ENCODE assay signal across 11 cellular contexts in genomic region chr17:48554412-48555090, GRCh38. TPM values are rescaled to one million over a fixed set of nuclear protein-coding genes. Genes with fewer than 3 reads are reported as not detected.
DNase-seq lines count a peak whose midpoint lies in the region; ATAC-seq and TF ChIP-seq lines count a peak whose summit lies in the region.
"Had no signal": no experiment of that assay in that cellular context is flagged by ENCODE, and none has a peak within 500 bp of the region (broad histone marks: within the 10 kb centered on the region; RNA-seq: fewer than 3 reads in every experiment).

No MANE protein-coding gene starts in this region.

- in situ Hi-C loops in Panc1 (cut with HindIII; ENCODE audit: low pct_unique_long_range_greater_than_20kb, low sequenced_read_pairs), result loop anchor here (5.0 kb wide), 1 partner anchor 63 kb away; the partner anchor contains the start of gene HOXB8

- CTCF ChIA-PET in Calu3 (lab: Charles Lee) (interaction anchor here (0.6 to 1.5 kb wide), 5 partner anchors 8 to 289 kb away, joined by 4 to 6 read pairs (median 5); no protein-coding TSS in a partner anchor), Panc1 (lab: Charles Lee) (interaction anchor here (0.6 to 1.0 kb wide), 2 partner anchors 34 to 221 kb away, joined by 3 to 4 read pairs; no protein-coding TSS in a partner anchor)

- POLR2A ChIA-PET in Panc1 (lab: Charles Lee), result interaction anchor here (0.6 kb wide), 1 partner anchor 12 kb away, joined by 3 read pairs; no protein-coding TSS in a partner anchor

- intact Hi-C loops in Calu3 (cut with micrococcal nuclease; ENCODE audit: unreplicated experiment) (no loop called here), Panc1 (cut with micrococcal nuclease; ENCODE audit: unreplicated experiment) (loop anchor here (2.0 kb wide), 1 partner anchor 64 kb away; no protein-coding TSS in a partner anchor), esophagus squamous epithelium (cut with DNase I) (no loop called here)

- H3K27ac ChIP-seq in Panc1 (ENCODE audit: low read length) (peak overlapping the region; percentile 99), esophagus squamous epithelium (peak overlapping the region; percentile 89 to 95 (median 92))

- H3K9me3 Mint-ChIP-seq in Calu3 (ENCODE audit: low read depth, unreplicated experiment) (no peaks in the 10 kb centered on the region), nephron (no peaks in the 10 kb centered on the region)

- DNase-seq in Calu3, result no peak
- DNase-seq in Panc1 (ENCODE audit: low read depth, low spot score), result no peak
- no peak for DNase-seq in esophagus squamous epithelium (lab: John Stamatoyannopoulos, UW)
- no peak for DNase-seq in HUDEP-2 (lab: John Stamatoyannopoulos, UW; ENCODE audit: unreplicated experiment in 76 of 76)
- no peak for DNase-seq in HuH-7.5 (ENCODE audit: low spot score)
- DNase-seq: effector CD4-positive, alpha-beta T cell; T-helper 9 cell had no signal

- TF ChIP-seq CTCF in Calu3 (IDR thresholded peaks at IDR 0.05; ENCODE audit: unreplicated experiment), result no peak
- TF ChIP-seq CTCF in Panc1 (IDR thresholded peaks at IDR 0.05), result no peak
- TF ChIP-seq CTCF in esophagus squamous epithelium (IDR thresholded peaks at IDR 0.05), result no peak
- no peak for TF ChIP-seq CTCF in nephron (IDR thresholded peaks at IDR 0.05; ENCODE audit: unreplicated experiment in 3 of 3)

- peaks cover 80% of the 10 kb centered on the region for H3K4me1 ChIP-seq in Panc1 (ENCODE audit: control insufficient read depth, insufficient read depth, low read length)
- peaks cover 19 to 100% (median 67%) of the 10 kb centered on the region in 3 donors for H3K4me1 ChIP-seq in esophagus squamous epithelium

- H3K27me3 ChIP-seq in Panc1 (ENCODE audit: control insufficient read depth, insufficient read depth, low read length) (no peaks in the 10 kb centered on the region), esophagus squamous epithelium (peaks cover 0 to 79% (median 0%) of the 10 kb centered on the region in 4 donors)

- peak overlapping the region; percentile 64 for H3K4me3 Mint-ChIP-seq in Calu3 (ENCODE audit: low read depth, unreplicated experiment)
- peak overlapping the region; percentile 76 to 88 (median 83) for H3K4me3 Mint-ChIP-seq in nephron

- ATAC-seq in Panc1, result peak; percentile 13
- ATAC-seq in GM18520 (IDR thresholded peaks at IDR 0.05; ENCODE audit: unreplicated experiment), result no peak
- no peak for ATAC-seq in HG03439 (IDR thresholded peaks at IDR 0.05; ENCODE audit: unreplicated experiment)
- ATAC-seq: HCT116 had no signal

- no peaks in the 10 kb centered on the region for H3K9me3 ChIP-seq in Panc1 (ENCODE audit: control insufficient read depth, insufficient read depth, low read depth, low read length)
- no peaks in the 10 kb centered on the region for H3K9me3 ChIP-seq in esophagus squamous epithelium

- peaks cover 91% of the 10 kb centered on the region for H3K36me3 Mint-ChIP-seq in Calu3 (ENCODE audit: insufficient read depth, unreplicated experiment)
- H3K36me3 Mint-ChIP-seq in nephron (ENCODE audit: low read depth), result peaks cover 29% of the 10 kb centered on the region

- H3K4me3 ChIP-seq in Panc1 (ENCODE audit: low read depth in 2 of 2, low read length in 2 of 2) (peak overlapping the region; percentile 52 to 61), esophagus squamous epithelium (peak overlapping the region; percentile 25 to 63 (median 46))

- peak overlapping the region; percentile 47 for H3K27ac Mint-ChIP-seq in Calu3 (ENCODE audit: unreplicated experiment)
- peak overlapping the region; percentile 97 to 100 (median 99) for H3K27ac Mint-ChIP-seq in nephron

- H3K36me3 ChIP-seq in Panc1 (ENCODE audit: control insufficient read depth, insufficient read depth, low read length), result peaks cover 16% of the 10 kb centered on the region
- H3K36me3 ChIP-seq in esophagus squamous epithelium, result peaks cover 0 to 25% (median 6%) of the 10 kb centered on the region in 3 donors

- 47 to 55% methylated on average over 24 to 34 of the region's 41 CpGs for WGBS in esophagus squamous epithelium, 2 donors

- TF ChIP-seq POLR2A in esophagus squamous epithelium (IDR thresholded peaks at IDR 0.05), result no peak

- H3K4me1 Mint-ChIP-seq in Calu3 (ENCODE audit: low read depth, unreplicated experiment) (peaks cover 56% of the 10 kb centered on the region), nephron (peaks cover 75% of the 10 kb centered on the region)

- H3K27me3 Mint-ChIP-seq in Calu3 (ENCODE audit: unreplicated experiment) (no peaks in the 10 kb centered on the region), nephron (ENCODE audit: low read depth) (peaks cover 16% of the 10 kb centered on the region)

- BruUV-seq in Calu3 (replicated peaks; lab: Mats Ljungman, UMichigan), result no TSS peak
- no TSS peak for BruUV-seq in Panc1 (replicated peaks; lab: Mats Ljungman, UMichigan)

RNA-seq across cellular contexts. Expression of gene HOXB2, which starts 9.6 kb away (rescaled TPM):
- 24.5 and 32.6 TPM in 2 replicates for total RNA-seq in Calu3 (2022)
- total RNA-seq in Panc1 (2021; ENCODE audit: unreplicated experiment), result 70.1 TPM
- 66.6 TPM for polyA plus RNA-seq in Panc1 (2012; ENCODE audit: insufficient read length)
- 10 to 100 TPM in 3 of 4 donors, 1 to 10 TPM in 1; 9.2 to 24.2 (median 17.1) TPM for total RNA-seq in esophagus squamous epithelium

RNA-seq across cellular contexts. Expression of gene HOXB4, which starts 23.6 kb away (rescaled TPM):
- total RNA-seq in Calu3 (2022), result 28.0 and 31.1 TPM in 2 replicates
- 27.9 TPM for total RNA-seq in Panc1 (2021; ENCODE audit: unreplicated experiment)
- polyA plus RNA-seq in Panc1 (2012; ENCODE audit: insufficient read length), result 19.4 TPM
- 1 to 10 TPM in 3 of 4 donors, under 1 TPM in 1; 0.27 to 2.9 (median 1.8) TPM for total RNA-seq in esophagus squamous epithelium

RNA-seq across cellular contexts. Expression of gene HOXB1, which starts 23.7 kb away (rescaled TPM):
- total RNA-seq in Calu3 (2022) (not detected in 2 replicates), Panc1 (2021; ENCODE audit: unreplicated experiment) (not detected), esophagus squamous epithelium (under 1 TPM in 1 of 4 donors, not detected in 3; 0.19 TPM)
- polyA plus RNA-seq in Panc1 (2012; ENCODE audit: insufficient read length), result not detected

RNA-seq across cellular contexts. Expression of gene HOXB3, which starts 35.5 kb away (rescaled TPM):
- total RNA-seq in Calu3 (2022) (151 and 154 TPM in 2 replicates), Panc1 (2021; ENCODE audit: unreplicated experiment) (127 TPM), esophagus squamous epithelium (10 to 100 TPM in 1 of 4 donors, 1 to 10 TPM in 3; 2.5 to 11.1 (median 5.8) TPM)
- 113 TPM for polyA plus RNA-seq in Panc1 (2012; ENCODE audit: insufficient read length)

RNA-seq across cellular contexts. Expression of gene HOXB5, which starts 39.0 kb away (rescaled TPM):
- total RNA-seq in Calu3 (2022) (47.2 and 48.5 TPM in 2 replicates), Panc1 (2021; ENCODE audit: unreplicated experiment) (67.2 TPM), esophagus squamous epithelium (not detected)
- polyA plus RNA-seq in Panc1 (2012; ENCODE audit: insufficient read length), result 64.4 TPM
